8 cellular contexts compared by ENCODE assay signal in genomic region chr1:16013220-16013907, GRCh38. TPM values are rescaled to one million over a fixed set of nuclear protein-coding genes. Genes with fewer than 3 reads are reported as not detected.
DNase-seq lines count a peak whose midpoint lies in the region; ATAC-seq, FAIRE-seq and TF ChIP-seq lines count a peak whose summit lies in the region.

No MANE protein-coding gene starts in this region.

- H3K4me1 ChIP-seq in BE2C, result peaks cover 29% of the 10 kb centered on the region
- peaks cover 5 to 37% (median 24%) of the 10 kb centered on the region in 4 experiments for H3K4me1 ChIP-seq in H1 (replicated peaks in 1 of 4; ENCODE audit: control insufficient read depth in 3 of 4, insufficient read depth in 4 of 4, low read length in 3 of 4)
- H3K4me1 ChIP-seq in mucosa of rectum (ENCODE audit: control insufficient read depth in 2 of 2, insufficient read depth in 2 of 2, low read length in 2 of 2), result peaks cover 9 to 22% of the 10 kb centered on the region in 2 donors

- peak overlapping the region in 2 of 4 experiments; percentile 48 to 51; a peak in 3 of 7 replicates for H3K9ac ChIP-seq in H1 (replicated peaks in 1 of 4; ENCODE audit: extremely low read depth in 1 of 4, low read depth in 3 of 4, low read length in 3 of 4)
- peak overlapping the region in 1 of 2 donors; percentile 63 for H3K9ac ChIP-seq in mucosa of rectum (ENCODE audit: low read depth in 1 of 2, low read length in 2 of 2)

- CTCF ChIA-PET in H1 (lab: Charles Lee; ENCODE audit: partially characterized antibody), result interaction anchor here (0.9 to 8.9 kb wide), 9 partner anchors 8 to 60 kb away, joined by 3 to 74 read pairs (median 7); partner anchors contain the start of genes CLCNKA, FAM131C and HSPB7

- H3K56ac ChIP-seq in H1 (replicated peaks; ENCODE audit: insufficient read length, low read depth, low read length), result peak overlapping the region; percentile 32

- ATAC-seq in HG03432 (IDR thresholded peaks at IDR 0.05; ENCODE audit: unreplicated experiment) (peak; percentile 43), GM18873 (IDR thresholded peaks at IDR 0.05; ENCODE audit: low FRiP score, unreplicated experiment) (no peak)
- peak; percentile 53 for ATAC-seq in stimulated activated memory B cell treated with anti-CD40 and anti-IgM and Interleukin-4, amounts not matched to agents 10 μg/mL and 1 μg/mL and 100 μg/mL, for 72 hours

- TF ChIP-seq CTCF in BE2C (IDR thresholded peaks at IDR 0.05; ENCODE audit: low read depth, low read length) (no peak), H1 (IDR thresholded peaks at IDR 0.05; ENCODE audit: control extremely low read depth in 1 of 3, insufficient read depth in 1 of 3, low read depth in 1 of 3, low read length in 3 of 3) (no peak)

- H3K9me3 ChIP-seq in BE2C (no peaks in the 10 kb centered on the region), H1 (ENCODE audit: insufficient read depth in 2 of 2, low read depth in 1 of 2, low read length in 1 of 2) (no peaks in the 10 kb centered on the region), mucosa of rectum (ENCODE audit: control insufficient read depth in 2 of 2, low read length in 2 of 2) (no peaks in the 10 kb centered on the region)

- no peaks in the 10 kb centered on the region for H3K79me1 ChIP-seq in H1 (ENCODE audit: low read depth, low read length)

- H3K4me1 Mint-ChIP-seq in stimulated activated memory B cell treated with anti-CD40 and anti-IgM and Interleukin-4, amounts not matched to agents 10 μg/mL and 1 μg/mL and 100 μg/mL, for 72 hours, result peaks cover 46% of the 10 kb centered on the region

- no peaks in the 10 kb centered on the region; the same call in 1 of the 2 replicates for H3K23me2 ChIP-seq in H1 (ENCODE audit: low read depth, low read length)

- H3K27ac ChIP-seq in H1 (ENCODE audit: low read depth, low read length), result peak overlapping the region; percentile 74; the same call in 1 of the 2 replicates
- H3K27ac ChIP-seq in mucosa of rectum (ENCODE audit: low read depth in 2 of 2, low read length in 2 of 2), result peak overlapping the region; percentile 32 to 65

- H2AFZ ChIP-seq in H1 (ENCODE audit: low read length), result no peak overlapping the region

- H2BK120ac ChIP-seq in H1 (replicated peaks; ENCODE audit: low read depth, low read length), result no peak overlapping the region

- H3K79me2 ChIP-seq in H1 (ENCODE audit: control insufficient read depth in 1 of 2, insufficient read depth in 2 of 2, low read length in 2 of 2), result no peaks in the 10 kb centered on the region

- H3K23ac ChIP-seq in H1 (ENCODE audit: insufficient read length), result no peak overlapping the region

- POLR2A ChIA-PET in H1 (lab: Charles Lee; ENCODE audit: partially characterized antibody), result interaction anchor here (0.7 to 2.7 kb wide), 10 partner anchors 10 to 87 kb away, joined by 3 to 13 read pairs (median 4); partner anchors contain the start of genes SRARP and ZBTB17

- H4K20me1 ChIP-seq in H1 (replicated peaks in 1 of 2; ENCODE audit: control insufficient read depth in 1 of 2, insufficient read depth in 2 of 2, low read length in 2 of 2), result no peaks in the 10 kb centered on the region

- peak; percentile 48 for DNase-seq in BE2C
- DNase-seq in activated CD4-positive, alpha-beta T cell treated with anti-CD3 and anti-CD28 coated beads, Interleukin-2, amount 50 U/mL, for 1 hour, result peak; percentile 39
- DNase-seq in H1 (ENCODE audit: low read depth in 1 of 2, low spot score in 2 of 2), result peak in 1 of 2 experiments; percentile 84
- DNase-seq in NCI-H128 (lab: John Stamatoyannopoulos, UW; ENCODE audit: unreplicated experiment), result no peak

- peaks cover 13% of the 10 kb centered on the region for H3K27me3 Mint-ChIP-seq in stimulated activated memory B cell treated with anti-CD40 and anti-IgM and Interleukin-4, amounts not matched to agents 10 μg/mL and 1 μg/mL and 100 μg/mL, for 72 hours

- no peak overlapping the region for H3K4ac ChIP-seq in H1 (replicated peaks; ENCODE audit: insufficient read length, low read depth, low read length)

- no peak overlapping the region for H2BK15ac ChIP-seq in H1 (ENCODE audit: low read length)

- TF ChIP-seq POLR2A in H1 (IDR thresholded peaks at IDR 0.05; ENCODE audit: control extremely low read depth in 1 of 2, low read depth in 2 of 2, low read length in 2 of 2), result peak in 1 of 2 experiments; percentile 78; a peak in 1 of 3 replicates

- no peak overlapping the region; the same call in 1 of the 2 replicates for H3K18ac ChIP-seq in H1 (ENCODE audit: extremely low read depth, low read length)

- no peaks in the 10 kb centered on the region for H3K27me3 ChIP-seq in BE2C
- no peaks in the 10 kb centered on the region; a peak in 1 of 7 replicates for H3K27me3 ChIP-seq in H1 (replicated peaks in 1 of 4; ENCODE audit: control insufficient read depth in 3 of 4, extremely low read depth in 1 of 4, insufficient read depth in 3 of 4, low read length in 3 of 4)
- no peaks in the 10 kb centered on the region for H3K27me3 ChIP-seq in mucosa of rectum (ENCODE audit: control insufficient read depth in 2 of 2, insufficient read depth in 2 of 2, low read length in 2 of 2)

- H2BK12ac ChIP-seq in H1 (ENCODE audit: low read depth, low read length), result peak overlapping the region; percentile 5

- TF ChIP-seq RAD21 in H1 (IDR thresholded peaks at IDR 0.05 in 1 of 2, conservative IDR thresholded peaks at IDR 0.05 in 1 of 2; ENCODE audit: low read depth in 2 of 2, low read length in 2 of 2), result no peak

- 52% methylated on average over 11 of the region's 28 CpGs; no CpG with 5 or more reads in 1 of the 2 experiments for WGBS in H1 (ENCODE audit: extremely low coverage in 1 of 2, insufficient coverage in 1 of 2, insufficient read length in 1 of 2, insufficient replicate concordance in 2 of 2, low coverage in 1 of 2, low lambda C conversion rate in 2 of 2, missing lambda C conversion rate in 1 of 2), 2 experiments

- peak overlapping the region; percentile 70 for H3K27ac Mint-ChIP-seq in stimulated activated memory B cell treated with anti-CD40 and anti-IgM and Interleukin-4, amounts not matched to agents 10 μg/mL and 1 μg/mL and 100 μg/mL, for 72 hours

- no peak for TF ChIP-seq EP300 in H1 (IDR thresholded peaks at IDR 0.05; ENCODE audit: borderline replicate concordance in 1 of 2, low read depth in 2 of 2, low read length in 2 of 2)

- no peak for FAIRE-seq in H1 (lab: Jason Lieb, UNC)

- peak overlapping the region; percentile 60; the same call in 1 of the 2 replicates for H2BK5ac ChIP-seq in H1 (ENCODE audit: low read depth, low read length)

- no peaks in the 10 kb centered on the region for H3K9me3 Mint-ChIP-seq in stimulated activated memory B cell treated with anti-CD40 and anti-IgM and Interleukin-4, amounts not matched to agents 10 μg/mL and 1 μg/mL and 100 μg/mL, for 72 hours

- H3K4me3 ChIP-seq in BE2C (ENCODE audit: low read depth, low read length) (peak overlapping the region; percentile 29), H1 (ENCODE audit: extremely low read depth in 1 of 4, insufficient read depth in 2 of 4, low read depth in 3 of 4, low read length in 4 of 4) (peak overlapping the region; percentile 20 to 64 (median 31); a peak in 7 of 8 replicates), mucosa of rectum (ENCODE audit: low read length in 2 of 2) (peak overlapping the region in 1 of 2 donors; percentile 49)

- no peak overlapping the region for H2AK5ac ChIP-seq in H1 (ENCODE audit: low read depth, low read length)

- H2BK20ac ChIP-seq in H1 (ENCODE audit: low read length), result no peak overlapping the region

- H3K14ac ChIP-seq in H1 (ENCODE audit: insufficient read length), result no peak overlapping the region

- no peak overlapping the region for H4K91ac ChIP-seq in H1 (replicated peaks; ENCODE audit: insufficient read length, low read length)

- no peaks in the 10 kb centered on the region for H3K36me3 ChIP-seq in BE2C
- no peaks in the 10 kb centered on the region for H3K36me3 ChIP-seq in H1 (ENCODE audit: control insufficient read depth in 2 of 4, insufficient read depth in 4 of 4, low read length in 3 of 4)
- H3K36me3 ChIP-seq in mucosa of rectum (ENCODE audit: control insufficient read depth in 2 of 2, insufficient read depth in 2 of 2, low read length in 2 of 2), result no peaks in the 10 kb centered on the region

- peak overlapping the region; percentile 55 for H4K5ac ChIP-seq in H1 (ENCODE audit: insufficient read length, low read depth, low read length)

- peak overlapping the region; percentile 45 to 66 for H3K4me2 ChIP-seq in H1 (ENCODE audit: insufficient read depth in 1 of 2, low read depth in 2 of 2, low read length in 2 of 2)

- peak overlapping the region; percentile 45; the same call in 1 of the 2 replicates for H4K8ac ChIP-seq in H1 (ENCODE audit: extremely low read depth, insufficient read depth, low read length)

- H3K4me3 Mint-ChIP-seq in stimulated activated memory B cell treated with anti-CD40 and anti-IgM and Interleukin-4, amounts not matched to agents 10 μg/mL and 1 μg/mL and 100 μg/mL, for 72 hours, result peak overlapping the region; percentile 56

- H3K36me3 Mint-ChIP-seq in stimulated activated memory B cell treated with anti-CD40 and anti-IgM and Interleukin-4, amounts not matched to agents 10 μg/mL and 1 μg/mL and 100 μg/mL, for 72 hours, result no peaks in the 10 kb centered on the region

RNA-seq across cellular contexts. Expression of gene HSPB7, which starts 4.5 kb away (rescaled TPM):
- 1.8 TPM for polyA plus RNA-seq in BE2C (2012; ENCODE audit: insufficient read depth, insufficient read length, low read depth)
- total RNA-seq in H1 (2021; fragmentation: NEBNext Ultra II Directional; extraction: Animal tissue kit (Norgen Biotek cat#: 25700)), result not detected in 2 replicates
- 0.19 TPM in 1 of 2 replicates, not detected in the other for polyA plus RNA-seq in H1 (2011; rRNA removed)
- 0.14 TPM for polyA plus RNA-seq in H1 (2011; cell fraction: cytosol; rRNA removed)
- polyA plus RNA-seq in H1 (2011; cell fraction: nucleus; rRNA removed), result 0.54 TPM
- polyA plus RNA-seq in H1 (2012, experiment 1 of 2), result 0.13 to 0.64 TPM (median 0.33 TPM) in 4 replicates
- not detected for polyA plus RNA-seq in H1 (2012, experiment 2 of 2)
- 0.04 TPM for polyA plus RNA-seq in H1 (2013, experiment 1 of 2)
- polyA plus RNA-seq in H1 (2013, experiment 2 of 2), result 0.02 TPM
- polyA minus RNA-seq in H1 (2011; rRNA and poly(A)+ RNA removed), result not detected in 2 replicates
- not detected for polyA minus RNA-seq in H1 (2011; cell fraction: cytosol; rRNA and poly(A)+ RNA removed)
- polyA minus RNA-seq in H1 (2011; cell fraction: nucleus; rRNA and poly(A)+ RNA removed), result 0.20 TPM

RNA-seq across cellular contexts. Expression of gene CLCNKA, which starts 8.5 kb away (rescaled TPM):
- 0.52 TPM for polyA plus RNA-seq in BE2C (2012; ENCODE audit: insufficient read depth, insufficient read length, low read depth)
- 0.95 and 1.3 TPM in 2 replicates for total RNA-seq in H1 (2021; fragmentation: NEBNext Ultra II Directional; extraction: Animal tissue kit (Norgen Biotek cat#: 25700))
- 2.0 and 3.9 TPM in 2 replicates for polyA plus RNA-seq in H1 (2011; rRNA removed)
- 2.8 TPM for polyA plus RNA-seq in H1 (2011; cell fraction: cytosol; rRNA removed)
- 22.4 TPM for polyA plus RNA-seq in H1 (2011; cell fraction: nucleus; rRNA removed)
- 0.77 to 2.4 TPM (median 0.99 TPM) in 4 replicates for polyA plus RNA-seq in H1 (2012, experiment 1 of 2)
- 0.42 TPM for polyA plus RNA-seq in H1 (2012, experiment 2 of 2)
- 1.6 TPM for polyA plus RNA-seq in H1 (2013, experiment 1 of 2)
- polyA plus RNA-seq in H1 (2013, experiment 2 of 2), result 1.5 TPM
- 0.80 and 1.0 TPM in 2 replicates for polyA minus RNA-seq in H1 (2011; rRNA and poly(A)+ RNA removed)
- not detected for polyA minus RNA-seq in H1 (2011; cell fraction: cytosol; rRNA and poly(A)+ RNA removed)
- 2.7 TPM for polyA minus RNA-seq in H1 (2011; cell fraction: nucleus; rRNA and poly(A)+ RNA removed)

RNA-seq across cellular contexts. Expression of gene SRARP, which starts 9.3 kb away (rescaled TPM):
- not detected for polyA plus RNA-seq in BE2C (2012; ENCODE audit: insufficient read depth, insufficient read length, low read depth)
- not detected in 2 replicates for total RNA-seq in H1 (2021; fragmentation: NEBNext Ultra II Directional; extraction: Animal tissue kit (Norgen Biotek cat#: 25700))
- polyA plus RNA-seq in H1 (2011; rRNA removed), result not detected in 2 replicates
- polyA plus RNA-seq in H1 (2011; cell fraction: cytosol; rRNA removed), result not detected
- polyA plus RNA-seq in H1 (2011; cell fraction: nucleus; rRNA removed), result not detected
- not detected in 4 replicates for polyA plus RNA-seq in H1 (2012, experiment 1 of 2)
- polyA plus RNA-seq in H1 (2012, experiment 2 of 2), result not detected
- not detected for polyA plus RNA-seq in H1 (2013, experiment 1 of 2)
- 0.02 TPM for polyA plus RNA-seq in H1 (2013, experiment 2 of 2)
- polyA minus RNA-seq in H1 (2011; rRNA and poly(A)+ RNA removed), result not detected in 2 replicates
- polyA minus RNA-seq in H1 (2011; cell fraction: cytosol; rRNA and poly(A)+ RNA removed), result not detected
- not detected for polyA minus RNA-seq in H1 (2011; cell fraction: nucleus; rRNA and poly(A)+ RNA removed)

RNA-seq across cellular contexts. Expression of gene CLCNKB, which starts 30.2 kb away (rescaled TPM):
- not detected for polyA plus RNA-seq in BE2C (2012; ENCODE audit: insufficient read depth, insufficient read length, low read depth)
- 1.2 and 1.4 TPM in 2 replicates for total RNA-seq in H1 (2021; fragmentation: NEBNext Ultra II Directional; extraction: Animal tissue kit (Norgen Biotek cat#: 25700))
- 3.5 and 5.7 TPM in 2 replicates for polyA plus RNA-seq in H1 (2011; rRNA removed)
- 4.0 TPM for polyA plus RNA-seq in H1 (2011; cell fraction: cytosol; rRNA removed)
- 14.0 TPM for polyA plus RNA-seq in H1 (2011; cell fraction: nucleus; rRNA removed)
- polyA plus RNA-seq in H1 (2012, experiment 1 of 2), result 1.8 to 3.3 TPM (median 2.4 TPM) in 4 replicates
- 1.6 TPM for polyA plus RNA-seq in H1 (2012, experiment 2 of 2)
- 2.6 TPM for polyA plus RNA-seq in H1 (2013, experiment 1 of 2)
- polyA plus RNA-seq in H1 (2013, experiment 2 of 2), result 2.0 TPM
- polyA minus RNA-seq in H1 (2011; rRNA and poly(A)+ RNA removed), result 1.4 and 3.3 TPM in 2 replicates
- polyA minus RNA-seq in H1 (2011; cell fraction: cytosol; rRNA and poly(A)+ RNA removed), result 1.8 TPM
- polyA minus RNA-seq in H1 (2011; cell fraction: nucleus; rRNA and poly(A)+ RNA removed), result 2.1 TPM

RNA-seq across cellular contexts. Expression of gene ZBTB17, which starts 37.5 kb away (rescaled TPM):
- 73.4 TPM for polyA plus RNA-seq in BE2C (2012; ENCODE audit: insufficient read depth, insufficient read length, low read depth)
- 24.3 and 24.7 TPM in 2 replicates for total RNA-seq in H1 (2021; fragmentation: NEBNext Ultra II Directional; extraction: Animal tissue kit (Norgen Biotek cat#: 25700))
- 36.2 and 58.6 TPM in 2 replicates for polyA plus RNA-seq in H1 (2011; rRNA removed)
- 44.4 TPM for polyA plus RNA-seq in H1 (2011; cell fraction: cytosol; rRNA removed)
- 137 TPM for polyA plus RNA-seq in H1 (2011; cell fraction: nucleus; rRNA removed)
- 14.4 to 31.6 TPM (median 26.8 TPM) in 4 replicates for polyA plus RNA-seq in H1 (2012, experiment 1 of 2)
- 25.5 TPM for polyA plus RNA-seq in H1 (2012, experiment 2 of 2)
- 17.0 TPM for polyA plus RNA-seq in H1 (2013, experiment 1 of 2)
- polyA plus RNA-seq in H1 (2013, experiment 2 of 2), result 16.2 TPM
- 27.1 and 35.6 TPM in 2 replicates for polyA minus RNA-seq in H1 (2011; rRNA and poly(A)+ RNA removed)
- 20.1 TPM for polyA minus RNA-seq in H1 (2011; cell fraction: cytosol; rRNA and poly(A)+ RNA removed)
- polyA minus RNA-seq in H1 (2011; cell fraction: nucleus; rRNA and poly(A)+ RNA removed), result 32.4 TPM
